In the genomic region with DNA sequence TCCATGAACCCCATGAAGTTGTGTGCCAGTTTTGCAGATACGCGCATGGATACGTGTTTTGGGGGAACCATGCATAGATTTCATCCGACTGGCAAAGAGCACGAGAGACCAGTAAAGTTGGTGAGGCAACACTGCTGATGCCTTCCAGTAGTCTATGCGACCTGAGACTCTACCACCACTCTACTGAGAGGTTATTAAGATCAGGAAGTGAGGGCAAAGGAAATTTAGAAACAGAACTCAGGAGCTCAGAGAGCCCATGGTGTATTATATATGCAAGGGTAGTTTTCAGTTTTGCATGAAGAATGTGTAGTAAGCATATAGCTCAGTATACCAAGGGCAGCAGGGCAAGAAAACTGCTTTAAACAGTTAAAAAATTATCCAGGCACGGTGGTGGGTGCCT, we compare ENCODE assay signal across 20 cellular contexts. TPM values are rescaled to one million over a fixed set of nuclear protein-coding genes. Genes with fewer than 3 reads are reported as not detected.
DNase-seq lines count a peak whose midpoint lies in the region; ATAC-seq and TF ChIP-seq lines count a peak whose summit lies in the region.
"Had no signal": no experiment of that assay in that cellular context is flagged by ENCODE, and none has a peak within 500 bp of the region (broad histone marks: within the 10 kb centered on the region; RNA-seq: fewer than 3 reads in every experiment).

No MANE protein-coding gene starts in this region.

- H3K79me2 ChIP-seq in OCI-LY1 (ENCODE audit: insufficient read depth, low read length), result peaks cover 12% of the 10 kb centered on the region

- H3K27me3 Mint-ChIP-seq in endodermal cell (ENCODE audit: insufficient read depth), result no peaks in the 10 kb centered on the region
- H3K27me3 Mint-ChIP-seq: CD8-positive, alpha-beta memory T cell had no signal

- TF ChIP-seq POLR2A in tibial nerve (IDR thresholded peaks at IDR 0.05), result no peak

- no peak overlapping the region for H3K27ac Mint-ChIP-seq in endodermal cell
- H3K27ac Mint-ChIP-seq: HFFc6 had no signal

- peak; percentile 10 for DNase-seq in GM10266 (ENCODE audit: extremely low spot score)
- peak; percentile 13 for DNase-seq in endodermal cell
- DNase-seq in upper lobe of right lung, result peak; percentile 20
- DNase-seq in tibial nerve (ENCODE audit: low spot score in 2 of 2), result no peak
- no peak for DNase-seq in posterior cingulate gyrus
- DNase-seq in NCI-H1930 (lab: John Stamatoyannopoulos, UW), result no peak
- DNase-seq: CD8-positive, alpha-beta memory T cell; H9; HFFc6; KBM-7; NCI-H1105; NCI-H146; NCI-H2029 treated with DMSO at 0.1 percent for 48 hours; NCI-H345; NCI-H524; NCI-H774; Right ventricle myocardium superior had no signal

- no peak for TF ChIP-seq EP300 in tibial nerve (IDR thresholded peaks at IDR 0.05)

- H3K9ac ChIP-seq in OCI-LY1 (ENCODE audit: low read length) (0 out of 2 replicates have a peak overlapping the region, but pooled peaks have one; percentile 25), endodermal cell (ENCODE audit: extremely low read depth, low read length, poor library complexity, severe bottlenecking) (no peak overlapping the region)

- H3K4me3 ChIP-seq in OCI-LY1 (ENCODE audit: low read depth, low read length, poor library complexity, severe bottlenecking), result peak overlapping the region; percentile 24
- no peak overlapping the region for H3K4me3 ChIP-seq in endodermal cell (ENCODE audit: low read length)
- no peak overlapping the region for H3K4me3 ChIP-seq in upper lobe of right lung
- no peak overlapping the region for H3K4me3 ChIP-seq in tibial nerve

- 94 to 98% methylated on average over 6 to 7 of the region's 7 CpGs for WGBS in endodermal cell (ENCODE audit: insufficient coverage in 1 of 2, insufficient read length in 1 of 2), 2 experiments
- whole genome bisulfite sequencing in tibial nerve, 2 donors, result 88 to 89% methylated on average over 7 of the region's 7 CpGs

- TF ChIP-seq CTCF in GM10266 (IDR thresholded peaks at IDR 0.05; ENCODE audit: control insufficient read depth, insufficient read depth, low read depth, missing control alignments) (no peak), OCI-LY1 (IDR thresholded peaks at IDR 0.05; ENCODE audit: low read length) (no peak), endodermal cell (conservative IDR thresholded peaks at IDR 0.05) (no peak), upper lobe of right lung (IDR thresholded peaks at IDR 0.05) (no peak), tibial nerve (IDR thresholded peaks at IDR 0.05) (no peak)

- no peak overlapping the region for H3K4me3 Mint-ChIP-seq in endodermal cell
- H3K4me3 Mint-ChIP-seq: H9, HFFc6 had no signal

- no peaks in the 10 kb centered on the region for H4K20me1 ChIP-seq in OCI-LY1 (ENCODE audit: insufficient read depth, low read length)

- H2AFZ ChIP-seq in OCI-LY1 (ENCODE audit: low read length), result no peak overlapping the region

- H3K4me1 Mint-ChIP-seq in endodermal cell, result peaks cover 12% of the 10 kb centered on the region

- H3K9me3 ChIP-seq in OCI-LY1 (ENCODE audit: low read length) (no peaks in the 10 kb centered on the region), endodermal cell (ENCODE audit: control insufficient read depth, low read length) (no peaks in the 10 kb centered on the region), upper lobe of right lung (no peaks in the 10 kb centered on the region), tibial nerve (no peaks in the 10 kb centered on the region)

- ATAC-seq in upper lobe of right lung, result no peak
- ATAC-seq: HepG2 had no signal

- H3K4me2 ChIP-seq in OCI-LY1 (ENCODE audit: low read length), result peak overlapping the region; percentile 49

- intact Hi-C loops in upper lobe of right lung (cut with DNase I), result no loop called here
- intact Hi-C loops in posterior cingulate gyrus (cut with DNase I), result no loop called here

- H3K27ac ChIP-seq in OCI-LY1 (ENCODE audit: low read depth, low read length, poor library complexity, severe bottlenecking) (peak overlapping the region; percentile 70), endodermal cell (ENCODE audit: low read depth, low read length) (no peak overlapping the region), upper lobe of right lung (no peak overlapping the region), tibial nerve (no peak overlapping the region)

- no peaks in the 10 kb centered on the region for H3F3A ChIP-seq in OCI-LY1 (ENCODE audit: insufficient read depth, low read length)

- H3K9me2 ChIP-seq in OCI-LY1 (ENCODE audit: low read depth, low read length), result no peaks in the 10 kb centered on the region

- H3K36me3 Mint-ChIP-seq in endodermal cell (ENCODE audit: low read depth), result peaks cover 36% of the 10 kb centered on the region

- H3K36me3 ChIP-seq in OCI-LY1 (ENCODE audit: insufficient read depth, low read length) (peaks cover 36% of the 10 kb centered on the region), endodermal cell (ENCODE audit: control insufficient read depth, insufficient read depth, low read length) (peaks cover 35% of the 10 kb centered on the region), upper lobe of right lung (peaks cover 7% of the 10 kb centered on the region), tibial nerve (peaks cover 0 to 41% (median 0%) of the 10 kb centered on the region in 3 donors)

- H3K9me3 Mint-ChIP-seq in endodermal cell, result no peaks in the 10 kb centered on the region
- H3K9me3 Mint-ChIP-seq: CD8-positive, alpha-beta memory T cell; H9; HFFc6 had no signal

- H3K4me1 ChIP-seq in OCI-LY1 (ENCODE audit: insufficient read depth, low read length, severe bottlenecking) (peaks cover 33% of the 10 kb centered on the region), endodermal cell (ENCODE audit: control insufficient read depth, insufficient read depth, low read length) (no peaks in the 10 kb centered on the region), upper lobe of right lung (no peaks in the 10 kb centered on the region), tibial nerve (peaks cover 0 to 17% (median 8%) of the 10 kb centered on the region in 4 donors)

- H3K27me3 ChIP-seq in OCI-LY1 (ENCODE audit: insufficient read depth, low read length) (no peaks in the 10 kb centered on the region), endodermal cell (ENCODE audit: control insufficient read depth, insufficient read depth, low read length, poor library complexity, severe bottlenecking) (no peaks in the 10 kb centered on the region), upper lobe of right lung (no peaks in the 10 kb centered on the region), tibial nerve (no peaks in the 10 kb centered on the region)

RNA-seq across cellular contexts. Expression of gene SLX4, which starts 4.2 kb away (rescaled TPM):
- 10 to 100 TPM; 11.0 to 15.9 TPM for total RNA-seq in endodermal cell
- polyA plus RNA-seq in endodermal cell (2013, experiment 1 of 2), result 11.0 TPM
- polyA plus RNA-seq in endodermal cell (2013, experiment 2 of 2), result 11.3 TPM
- total RNA-seq in upper lobe of right lung, result 5.1 TPM
- 1 to 10 TPM; 4.8 to 8.1 (median 5.6) TPM for total RNA-seq in tibial nerve

RNA-seq across cellular contexts. Expression of gene NLRC3, which starts 30.0 kb away (rescaled TPM):
- total RNA-seq in endodermal cell, result under 1 TPM; 0.11 to 0.18 TPM
- polyA plus RNA-seq in endodermal cell (2013, experiment 1 of 2), result 0.14 TPM
- polyA plus RNA-seq in endodermal cell (2013, experiment 2 of 2), result 0.04 TPM
- 5.5 TPM for total RNA-seq in upper lobe of right lung
- total RNA-seq in tibial nerve, result under 1 TPM; 0.59 to 0.90 (median 0.75) TPM
- total RNA-seq: HepG2, HFFc6, SK-MEL-5 had no signal
- polyA plus RNA-seq: HepG2 had no signal

RNA-seq across cellular contexts. Expression of gene DNASE1, which starts 47.3 kb away (rescaled TPM):
- total RNA-seq in endodermal cell (10 to 100 TPM; 31.2 to 32.2 TPM), upper lobe of right lung (18.4 TPM), tibial nerve (10 to 100 TPM; 14.4 to 32.0 (median 22.4) TPM)
- polyA plus RNA-seq in endodermal cell (2013, experiment 1 of 2), result 20.6 TPM
- 18.7 TPM for polyA plus RNA-seq in endodermal cell (2013, experiment 2 of 2)

Comparison
In these comparisons a context has a peak if more than half of its experiments do, and no peak if none do; other contexts are left out.
1. DNase-seq: peak in GM10266 (single experiment), endodermal cell (single experiment) and upper lobe of right lung (single experiment); none in tibial nerve (0 of 2), posterior cingulate gyrus (0 of 10) and NCI-H1930 (0 of 2).